In the genomic region with DNA sequence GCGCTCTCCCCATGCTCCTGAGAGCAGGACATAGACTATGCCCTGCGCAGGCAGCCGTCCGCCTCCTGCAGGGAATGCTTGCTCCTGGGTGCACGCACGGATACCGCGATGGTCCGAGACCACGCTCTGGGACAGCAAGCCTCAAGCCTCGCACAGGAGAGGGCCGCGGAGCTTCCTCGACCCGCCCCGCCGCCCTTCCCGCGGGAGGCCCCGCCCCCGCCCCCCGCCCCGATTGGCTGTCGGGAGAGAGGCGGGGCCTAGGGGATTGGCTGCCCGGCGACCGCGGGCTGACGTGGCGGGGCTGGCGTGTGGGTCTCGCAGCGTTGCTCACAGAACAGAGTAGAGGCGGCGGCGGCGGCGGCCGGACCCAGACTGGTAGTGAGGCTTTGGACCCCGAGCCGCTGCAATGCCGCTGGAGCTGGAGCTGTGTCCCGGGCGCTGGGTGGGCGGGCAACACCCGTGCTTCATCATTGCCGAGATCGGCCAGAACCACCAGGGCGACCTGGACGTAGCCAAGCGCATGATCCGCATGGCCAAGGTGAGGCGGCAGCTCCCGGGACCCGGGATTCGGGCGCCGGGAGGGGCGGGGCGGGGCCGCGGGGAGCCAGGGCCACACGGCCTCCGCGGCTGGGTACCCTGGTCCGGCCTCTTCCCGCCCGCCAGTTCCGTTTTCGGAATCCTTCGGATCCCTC, we compare ENCODE assay signal across 8 cellular contexts. TPM values are rescaled to one million over a fixed set of nuclear protein-coding genes. Genes with fewer than 3 reads are reported as not detected.
DNase-seq lines count a peak whose midpoint lies in the region; ATAC-seq and TF ChIP-seq lines count a peak whose summit lies in the region.

Gene NANS (plus strand): TSS at position 330 of the 692 bp plus-strand sequence. CDS start 77 bp downstream, at position 407.

- peak; percentile 10 for TF ChIP-seq CTCF in AG09309 (IDR thresholded peaks at IDR 0.05; ENCODE audit: control insufficient read depth, insufficient read depth, low read depth, low read length, missing control alignments)

- H3K9me3 Mint-ChIP-seq in immature natural killer cell = no peaks in the 10 kb centered on the region

- H3K27me3 Mint-ChIP-seq in immature natural killer cell (ENCODE audit: low read depth in 3 of 3) = peaks cover 2 to 8% (median 3%) of the 10 kb centered on the region in 3 donors

- peak within 1 kb of the TSS; percentile 93 to 99 (median 98) for H3K4me3 Mint-ChIP-seq in immature natural killer cell

- H3K4me3 ChIP-seq in AG09309 (ENCODE audit: control insufficient read depth, low read depth, low read length) = peak within 1 kb of the TSS; percentile 78

- peak within 1 kb of the TSS; percentile 95 to 98 (median 96) for H3K27ac Mint-ChIP-seq in immature natural killer cell

- H3K27ac ChIP-seq in caudate nucleus (ENCODE audit: low read depth, low read length) = peak within 1 kb of the TSS; percentile 78

- peaks cover 15 to 22% of the 10 kb centered on the region in 2 donors for H3K4me1 Mint-ChIP-seq in immature natural killer cell

- DNase-seq in AG09309 (ENCODE audit: low read depth) = peak; percentile 79
- DNase-seq in NCI-H345 treated with DMSO at 0.1 percent for 48 hours (lab: John Stamatoyannopoulos, UW; ENCODE audit: unreplicated experiment) = peak; percentile 86
- peak; percentile 84 to 92 (median 86) for DNase-seq in activated CD4-positive, CD25-positive, alpha-beta regulatory T cell (lab: John Stamatoyannopoulos, UW)
- DNase-seq in caudate nucleus (lab: John Stamatoyannopoulos, UW) = peak; percentile 25 to 95 (median 88)
- DNase-seq in immature natural killer cell = peak; percentile 88 to 91 (median 91)
- peak; percentile 80 for DNase-seq in smooth muscle cell of the brain vasculature (ENCODE audit: low read depth, low spot score)

- peaks cover 4% of the 10 kb centered on the region in 3 donors for H3K36me3 Mint-ChIP-seq in immature natural killer cell

- ATAC-seq in GM19023 (IDR thresholded peaks at IDR 0.05; ENCODE audit: unreplicated experiment) (peak; percentile 97), HG03196 (IDR thresholded peaks at IDR 0.05; ENCODE audit: unreplicated experiment) (peak; percentile 92)

RNA-seq across cellular contexts. Expression of gene NANS, which starts in this region (rescaled TPM):
- polyA plus RNA-seq in immature natural killer cell = 10 to 100 TPM; 21.5 to 41.8 (median 34.1) TPM

Comparison
In these comparisons a context has a peak if more than half of its experiments do, and no peak if none do; other contexts are left out.
1. Peak in every context shown above with its lines: DNase-seq, ATAC-seq, H3K4me3 ChIP-seq and H3K27ac ChIP-seq.